Comparison of ENCODE assay signal across 3 cellular contexts in genomic region chr3:60613769-60614303, GRCh38.
TF ChIP-seq lines count a peak whose summit lies in the region.

No MANE protein-coding gene starts in this region.

TF ChIP-seq in liver, 16 proteins besides CTCF, POLR2A, EP300 and RAD21:
- peak; percentile 32 for TF ChIP-seq FOXA2 (IDR thresholded peaks at IDR 0.05)
- peak in 1 of 2 donors; percentile 12 for TF ChIP-seq HNF4A (conservative IDR thresholded peaks at IDR 0.05)
- no peak for TF ChIP-seq SP1 (IDR thresholded peaks at IDR 0.05)

TF ChIP-seq in HepG2, 621 proteins besides CTCF, POLR2A, EP300 and RAD21:
- no peak for TF ChIP-seq DNMT3B (CRISPR knock-in tag; conservative IDR thresholded peaks at IDR 0.05)
- no peak for TF ChIP-seq HMG20B (CRISPR knock-in tag; conservative IDR thresholded peaks at IDR 0.05)
- TF ChIP-seq SNAPC5 (CRISPR knock-in tag; IDR thresholded peaks at IDR 0.05; ENCODE audit: borderline replicate concordance): no peak
- no peak for TF ChIP-seq REST (IDR thresholded peaks at IDR 0.05; ENCODE audit: borderline replicate concordance in 1 of 2, low read depth in 1 of 2, low read length in 2 of 2)
- TF ChIP-seq CEBPZ (IDR thresholded peaks at IDR 0.05; ENCODE audit: low read length): no peak
- TF ChIP-seq, protein P1, sequence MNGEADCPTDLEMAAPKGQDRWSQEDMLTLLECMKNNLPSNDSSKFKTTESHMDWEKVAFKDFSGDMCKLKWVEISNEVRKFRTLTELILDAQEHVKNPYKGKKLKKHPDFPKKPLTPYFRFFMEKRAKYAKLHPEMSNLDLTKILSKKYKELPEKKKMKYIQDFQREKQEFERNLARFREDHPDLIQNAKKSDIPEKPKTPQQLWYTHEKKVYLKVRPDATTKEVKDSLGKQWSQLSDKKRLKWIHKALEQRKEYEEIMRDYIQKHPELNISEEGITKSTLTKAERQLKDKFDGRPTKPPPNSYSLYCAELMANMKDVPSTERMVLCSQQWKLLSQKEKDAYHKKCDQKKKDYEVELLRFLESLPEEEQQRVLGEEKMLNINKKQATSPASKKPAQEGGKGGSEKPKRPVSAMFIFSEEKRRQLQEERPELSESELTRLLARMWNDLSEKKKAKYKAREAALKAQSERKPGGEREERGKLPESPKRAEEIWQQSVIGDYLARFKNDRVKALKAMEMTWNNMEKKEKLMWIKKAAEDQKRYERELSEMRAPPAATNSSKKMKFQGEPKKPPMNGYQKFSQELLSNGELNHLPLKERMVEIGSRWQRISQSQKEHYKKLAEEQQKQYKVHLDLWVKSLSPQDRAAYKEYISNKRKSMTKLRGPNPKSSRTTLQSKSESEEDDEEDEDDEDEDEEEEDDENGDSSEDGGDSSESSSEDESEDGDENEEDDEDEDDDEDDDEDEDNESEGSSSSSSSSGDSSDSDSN (CRISPR knock-in tag; IDR thresholded peaks at IDR 0.05): no peak
TF ChIP-seq in HepG2: peak in this region for 0.

TF ChIP-seq in H1, 55 proteins besides CTCF, POLR2A, EP300 and RAD21:
- TF ChIP-seq TCF12 (IDR thresholded peaks at IDR 0.05; ENCODE audit: low read depth, low read length) (no peak), SRF (IDR thresholded peaks at IDR 0.05; ENCODE audit: low read depth, low read length) (no peak)
